ENCODE assay signal across 10 cellular contexts in genomic region chr2:42124051-42124813, GRCh38. TPM values are rescaled to one million over a fixed set of nuclear protein-coding genes. Genes with fewer than 3 reads are reported as not detected.
DNase-seq lines count a peak whose midpoint lies in the region; ATAC-seq lines count a peak whose summit lies in the region.
"Had no signal": no experiment of that assay in that cellular context is flagged by ENCODE, and none has a peak within 500 bp of the region (broad histone marks: within the 10 kb centered on the region; RNA-seq: fewer than 3 reads in every experiment).

No MANE protein-coding gene starts in this region.

- peaks cover 12% of the 10 kb centered on the region for H3K36me3 Mint-ChIP-seq in activated CD4-positive, alpha-beta T cell treated with anti-CD3 and anti-CD28 coated beads, Interleukin-2, amount 10 ng/mL, durations not matched to agents 7 days and 5 days (ENCODE audit: low read depth)

- POLR2A ChIA-PET in activated CD4-positive, alpha-beta T cell treated with anti-CD3 and anti-CD28 coated beads, Interleukin-2, amount 10 ng/mL, durations not matched to agents 7 days and 5 days (lab: Charles Lee): interaction anchor here (0.6 to 1.3 kb wide), 5 partner anchors 9 to 237 kb away, joined by 3 to 4 read pairs (median 3); no protein-coding TSS in a partner anchor

- DNase-seq in activated CD4-positive, alpha-beta T cell treated with anti-CD3 and anti-CD28 coated beads, Interleukin-2, amount 10 ng/mL, durations not matched to agents 7 days and 5 days: no peak
- no peak for DNase-seq in activated CD4-positive, alpha-beta T cell treated with anti-CD3 and anti-CD28 coated beads, Interleukin-2, amount 50 U/mL, for 48 hours
- DNase-seq in T-helper 22 cell (ENCODE audit: low read depth) (peak; percentile 19), 8988T (no peak), EL (no peak), NCI-H2196 (lab: John Stamatoyannopoulos, UW; ENCODE audit: unreplicated experiment) (no peak)
- DNase-seq in stimulated activated naive CD8-positive, alpha-beta T cell treated with anti-CD3 and anti-CD28 coated beads, Interleukin-15, Interleukin-2, amounts not matched to agents 100 U/mL and 50 U/mL, for 24 hours: no peak
- DNase-seq: effector CD8-positive, alpha-beta T cell; T1000 had no signal

- CTCF ChIA-PET in activated CD4-positive, alpha-beta T cell treated with anti-CD3 and anti-CD28 coated beads, Interleukin-2, amount 10 ng/mL, durations not matched to agents 7 days and 5 days (lab: Charles Lee): interaction anchor here (1.3 to 5.2 kb wide), 7 partner anchors 9 to 28 kb away, joined by 3 to 34 read pairs (median 7); no protein-coding TSS in a partner anchor

- no peaks in the 10 kb centered on the region for H3K27me3 Mint-ChIP-seq in activated CD4-positive, alpha-beta T cell treated with anti-CD3 and anti-CD28 coated beads, Interleukin-2, amount 10 ng/mL, durations not matched to agents 7 days and 5 days

- H3K4me3 Mint-ChIP-seq in activated CD4-positive, alpha-beta T cell treated with anti-CD3 and anti-CD28 coated beads, Interleukin-2, amount 10 ng/mL, durations not matched to agents 7 days and 5 days: peak overlapping the region; percentile 32

- peaks cover 62% of the 10 kb centered on the region for H3K4me1 Mint-ChIP-seq in activated CD4-positive, alpha-beta T cell treated with anti-CD3 and anti-CD28 coated beads, Interleukin-2, amount 10 ng/mL, durations not matched to agents 7 days and 5 days

- peak; percentile 44 for ATAC-seq in HG03064 (IDR thresholded peaks at IDR 0.05; ENCODE audit: low read depth, unreplicated experiment)
- ATAC-seq in stimulated activated naive CD8-positive, alpha-beta T cell treated with anti-CD3 and anti-CD28 coated beads, Interleukin-15, Interleukin-2, amounts not matched to agents 100 U/mL and 50 U/mL, for 24 hours: peak; percentile 55

- peaks cover 13% of the 10 kb centered on the region for H3K9me3 Mint-ChIP-seq in activated CD4-positive, alpha-beta T cell treated with anti-CD3 and anti-CD28 coated beads, Interleukin-2, amount 10 ng/mL, durations not matched to agents 7 days and 5 days

- H3K27ac Mint-ChIP-seq in activated CD4-positive, alpha-beta T cell treated with anti-CD3 and anti-CD28 coated beads, Interleukin-2, amount 10 ng/mL, durations not matched to agents 7 days and 5 days: peak overlapping the region; percentile 83

RNA-seq across cellular contexts. Expression of gene EML4, which starts 44.9 kb away (rescaled TPM):
- 10 to 100 TPM; 93.8 to 99.6 TPM for total RNA-seq in activated CD4-positive, alpha-beta T cell treated with anti-CD3 and anti-CD28 coated beads, Interleukin-2, amount 10 ng/mL, durations not matched to agents 7 days and 5 days
